In the genomic region with DNA sequence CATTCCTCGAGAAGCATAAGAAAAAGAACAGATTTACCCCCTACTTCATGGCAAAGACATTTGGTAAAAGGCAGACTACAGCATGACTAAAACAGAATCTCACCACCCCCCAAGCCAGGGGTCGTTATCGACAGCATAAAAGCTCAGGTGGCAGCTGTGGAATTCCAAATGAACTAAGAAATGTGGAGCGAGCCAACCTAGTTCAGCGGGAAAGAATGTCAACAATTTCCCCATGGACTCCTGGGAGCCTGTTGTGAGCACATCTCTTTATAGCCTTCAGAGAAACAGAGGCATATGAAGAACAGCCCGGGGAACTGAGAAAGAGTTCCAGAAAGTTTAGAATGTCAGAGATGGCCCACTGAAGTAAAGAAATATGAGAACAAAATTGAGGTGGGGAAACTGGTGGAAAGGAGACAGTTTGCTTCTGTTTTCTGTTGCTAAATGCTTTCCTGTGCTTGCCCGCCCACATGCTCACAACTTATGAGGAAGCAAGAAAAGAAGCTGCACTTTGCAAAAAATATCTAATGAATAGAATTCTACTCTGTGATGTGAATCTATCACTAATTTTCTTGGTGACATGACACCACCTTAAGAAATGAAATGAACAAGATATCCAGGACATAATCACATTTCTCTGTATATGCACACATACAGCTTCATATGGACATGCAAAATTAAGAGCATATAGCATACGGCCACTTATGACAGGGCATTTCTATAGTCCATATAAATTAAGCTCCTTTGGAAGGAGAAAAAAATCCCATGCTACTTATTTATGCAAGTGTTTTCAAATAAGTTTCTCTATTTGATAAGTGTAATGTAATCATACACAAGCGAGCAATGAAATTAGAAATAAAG, we compare ENCODE assay signal across 12 cellular contexts.
A peak's percentile ranks its signal among the peaks of the same experiment; 100 is the strongest.
DNase-seq lines count a peak whose midpoint lies in the region; ATAC-seq and TF ChIP-seq lines count a peak whose summit lies in the region.
"Had no signal": no experiment of that assay in that cellular context is flagged by ENCODE, and none has a peak within 500 bp of the region (broad histone marks: within the 10 kb centered on the region; RNA-seq: fewer than 3 reads in every experiment).

No MANE protein-coding gene starts in this region.

- peak; percentile 79 for ATAC-seq in IMR-90 (ENCODE audit: low read depth)
- ATAC-seq in HG03039 (IDR thresholded peaks at IDR 0.05; ENCODE audit: unreplicated experiment) = no peak
- no peak for ATAC-seq in HG03460 (IDR thresholded peaks at IDR 0.05; ENCODE audit: unreplicated experiment)

- H2AFZ ChIP-seq in IMR-90 (replicated peaks; ENCODE audit: low read length, poor library complexity) = no peak overlapping the region

- peak overlapping the region; percentile 74 for H2BK120ac ChIP-seq in IMR-90 (ENCODE audit: low read depth, low read length)

- H2BK15ac ChIP-seq in IMR-90 (ENCODE audit: low read depth, low read length) = no peak overlapping the region

- 0 out of 2 replicates have a peak, but pooled peaks cover 2% of the 10 kb centered on the region for H3K9me1 ChIP-seq in IMR-90 (ENCODE audit: insufficient read depth, low read length)

- H3K56ac ChIP-seq in IMR-90 (ENCODE audit: extremely low read depth, insufficient read depth, low read length) = peak overlapping the region; percentile 7; the same call in 1 of the 2 replicates

- H3K18ac ChIP-seq in IMR-90 (ENCODE audit: low read depth, low read length) = peak overlapping the region; percentile 51

- H3K4me1 ChIP-seq in IMR-90 (ENCODE audit: control insufficient read depth, insufficient read depth, low read length) = 0 out of 2 replicates have a peak, but pooled peaks cover 2% of the 10 kb centered on the region
- H3K4me1 ChIP-seq: gastrocnemius medialis had no signal

- H3K14ac ChIP-seq in IMR-90 (replicated peaks; ENCODE audit: low read depth, low read length) = no peak overlapping the region

- peak overlapping the region; percentile 41; the same call in 1 of the 2 replicates for H4K91ac ChIP-seq in IMR-90 (ENCODE audit: insufficient read depth, low read depth, low read length)

- WGBS in IMR-90 (ENCODE audit: extremely low coverage in 2 of 2, insufficient read length in 1 of 2), 2 experiments = 7% methylated on average over 2 of the region's 9 CpGs; no CpG with 5 or more reads in 1 of the 2 experiments

- TF ChIP-seq POLR2A in IMR-90 (IDR thresholded peaks at IDR 0.05; ENCODE audit: low read depth, low read length) = no peak

- no peaks in the 10 kb centered on the region for H3K27me3 ChIP-seq in IMR-90 (ENCODE audit: control insufficient read depth, insufficient read depth, low read length)
- H3K27me3 ChIP-seq: gastrocnemius medialis had no signal

- DNase-seq in AG04449 (ENCODE audit: low read depth, low spot score) = peak; percentile 31
- peak; percentile 81 for DNase-seq in IMR-90
- peak; percentile 76 for DNase-seq in dermis blood vessel endothelial cell
- DNase-seq in myocyte (ENCODE audit: low read depth) = peak; percentile 56
- DNase-seq in medulla oblongata (ENCODE audit: extremely low spot score) = no peak
- no peak for DNase-seq in NCI-H446 treated with DMSO at 0.1 percent for 48 hours (lab: John Stamatoyannopoulos, UW)
- DNase-seq: activated T-cell treated with anti-CD3 and anti-CD28 coated beads, Interleukin-2, amount 50 U/mL, for 24 hours; CD4-positive, alpha-beta memory T cell; gastrocnemius medialis; OCI-M1 had no signal

- H3K9me3 ChIP-seq in IMR-90 (ENCODE audit: control insufficient read depth, insufficient read depth, low read length) = no peaks in the 10 kb centered on the region
- H3K9me3 ChIP-seq: gastrocnemius medialis had no signal

- TF ChIP-seq RAD21 in IMR-90 (IDR thresholded peaks at IDR 0.05; ENCODE audit: low read length) = no peak

- H3K4me2 ChIP-seq in IMR-90 (ENCODE audit: low read depth, low read length) = peak overlapping the region; percentile 75

- H3K36me3 ChIP-seq in IMR-90 (ENCODE audit: control insufficient read depth, insufficient read depth, low read length) = no peaks in the 10 kb centered on the region
- H3K36me3 ChIP-seq: gastrocnemius medialis had no signal

- H3K4ac ChIP-seq in IMR-90 (ENCODE audit: low read depth, low read length) = peak overlapping the region; percentile 24; the same call in 1 of the 2 replicates

- H4K20me1 ChIP-seq in IMR-90 (ENCODE audit: insufficient read depth, low read length) = no peaks in the 10 kb centered on the region

- H2AK9ac ChIP-seq in IMR-90 (replicated peaks; ENCODE audit: low read depth, low read length, poor library complexity) = no peak overlapping the region

- H3K9ac ChIP-seq in IMR-90 (ENCODE audit: low read depth, low read length) = no peak overlapping the region; the same call in 1 of the 2 replicates

- intact Hi-C loops in IMR-90 (cut with micrococcal nuclease) = loop anchor here (1.0 kb wide), 1 partner anchor 345 kb away; no protein-coding TSS in a partner anchor

- POLR2A ChIA-PET in AG04449 (lab: Yijun Ruan, JAX) = no interaction called here
- POLR2A ChIA-PET in IMR-90 (lab: Charles Lee; ENCODE audit: unreplicated experiment) = no interaction called here

- BruUV-seq in IMR-90 (replicated peaks; lab: Mats Ljungman, UMichigan) = no TSS peak

- CTCF ChIA-PET in AG04449 (lab: Yijun Ruan, JAX) (interaction anchor here (0.7 to 2.5 kb wide), 5 partner anchors 8 to 346 kb away, joined by 3 to 20 read pairs (median 3); no protein-coding TSS in a partner anchor), IMR-90 (lab: Yijun Ruan, JAX) (interaction anchor here (0.5 to 1.2 kb wide), 3 partner anchors 31 to 136 kb away, joined by 3 read pairs; no protein-coding TSS in a partner anchor)

- peak overlapping the region in 1 of 2 experiments; percentile 16; a peak in 2 of 4 replicates for H4K8ac ChIP-seq in IMR-90 (ENCODE audit: low read depth in 2 of 2, low read length in 2 of 2)

- peak overlapping the region; percentile 9; the same call in 1 of the 2 replicates for H4K5ac ChIP-seq in IMR-90 (ENCODE audit: low read depth, low read length)

- peak overlapping the region; percentile 27 for H2BK20ac ChIP-seq in IMR-90 (ENCODE audit: low read depth, low read length)

- no peaks in the 10 kb centered on the region for H3K79me1 ChIP-seq in IMR-90 (ENCODE audit: low read depth in 1 of 2, low read length in 2 of 2)

- in situ Hi-C loops in IMR-90 (cut with MboI; ENCODE audit: low sequenced_read_pairs) = no loop called here

- H2AK5ac ChIP-seq in IMR-90 (ENCODE audit: low read depth, low read length) = no peak overlapping the region

- no peak overlapping the region; the same call in 1 of the 2 replicates for H3K23ac ChIP-seq in IMR-90 (ENCODE audit: low read depth, low read length)

- TF ChIP-seq CTCF in AG04449 (IDR thresholded peaks at IDR 0.05; ENCODE audit: insufficient read depth, low read length, missing control alignments) = no peak
- TF ChIP-seq CTCF in IMR-90 (conservative IDR thresholded peaks at IDR 0.05; ENCODE audit: low read depth, low read length) = no peak

- peak overlapping the region; percentile 81; the same call in 1 of the 2 replicates for H3K27ac ChIP-seq in IMR-90 (ENCODE audit: insufficient read depth, low read length)
- H3K27ac ChIP-seq: gastrocnemius medialis had no signal

- peak overlapping the region; percentile 65 for H2BK5ac ChIP-seq in IMR-90 (ENCODE audit: low read depth, low read length, poor library complexity, severe bottlenecking)

- H3K4me3 ChIP-seq in AG04449 (ENCODE audit: low read depth, low read length) (no peak overlapping the region), IMR-90 (ENCODE audit: insufficient read depth, low read depth, low read length) (peak overlapping the region; percentile 14; the same call in 1 of the 2 replicates)
- H3K4me3 ChIP-seq: gastrocnemius medialis had no signal

- dilution Hi-C loops in IMR-90 (cut with HindIII; ENCODE audit: low sequenced_read_pairs, unreplicated experiment) = no loop called here

TF ChIP-seq in IMR-90, 13 proteins besides CTCF, POLR2A, EP300 and RAD21:
- TF ChIP-seq CHD1 (IDR thresholded peaks at IDR 0.05; ENCODE audit: low read depth, low read length) = no peak
- TF ChIP-seq MAFK (IDR thresholded peaks at IDR 0.05; ENCODE audit: low read depth, low read length) = no peak
- no peak for TF ChIP-seq SMC3 (IDR thresholded peaks at IDR 0.05; ENCODE audit: low read depth, low read length)
- no peak for TF ChIP-seq FOS (IDR thresholded peaks at IDR 0.05; ENCODE audit: low read depth, low read length)
- no peak for TF ChIP-seq BHLHE40 (IDR thresholded peaks at IDR 0.05; ENCODE audit: low read depth, low read length)
- TF ChIP-seq NFE2L2 (IDR thresholded peaks at IDR 0.05; ENCODE audit: low read depth, low read length) = no peak
- TF ChIP-seq RCOR1 (IDR thresholded peaks at IDR 0.05; ENCODE audit: insufficient replicate concordance, low read length) = no peak
- TF ChIP-seq, protein P1, sequence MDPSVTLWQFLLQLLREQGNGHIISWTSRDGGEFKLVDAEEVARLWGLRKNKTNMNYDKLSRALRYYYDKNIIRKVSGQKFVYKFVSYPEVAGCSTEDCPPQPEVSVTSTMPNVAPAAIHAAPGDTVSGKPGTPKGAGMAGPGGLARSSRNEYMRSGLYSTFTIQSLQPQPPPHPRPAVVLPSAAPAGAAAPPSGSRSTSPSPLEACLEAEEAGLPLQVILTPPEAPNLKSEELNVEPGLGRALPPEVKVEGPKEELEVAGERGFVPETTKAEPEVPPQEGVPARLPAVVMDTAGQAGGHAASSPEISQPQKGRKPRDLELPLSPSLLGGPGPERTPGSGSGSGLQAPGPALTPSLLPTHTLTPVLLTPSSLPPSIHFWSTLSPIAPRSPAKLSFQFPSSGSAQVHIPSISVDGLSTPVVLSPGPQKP (IDR thresholded peaks at IDR 0.05; ENCODE audit: borderline replicate concordance, low read depth, low read length) = no peak
- TF ChIP-seq, protein P2, sequence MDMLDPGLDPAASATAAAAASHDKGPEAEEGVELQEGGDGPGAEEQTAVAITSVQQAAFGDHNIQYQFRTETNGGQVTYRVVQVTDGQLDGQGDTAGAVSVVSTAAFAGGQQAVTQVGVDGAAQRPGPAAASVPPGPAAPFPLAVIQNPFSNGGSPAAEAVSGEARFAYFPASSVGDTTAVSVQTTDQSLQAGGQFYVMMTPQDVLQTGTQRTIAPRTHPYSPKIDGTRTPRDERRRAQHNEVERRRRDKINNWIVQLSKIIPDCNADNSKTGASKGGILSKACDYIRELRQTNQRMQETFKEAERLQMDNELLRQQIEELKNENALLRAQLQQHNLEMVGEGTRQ (IDR thresholded peaks at IDR 0.05; ENCODE audit: low read depth, low read length) = no peak
- TF ChIP-seq RFX5 (IDR thresholded peaks at IDR 0.05; ENCODE audit: low read depth, low read length) = no peak
- TF ChIP-seq MXI1 (IDR thresholded peaks at IDR 0.05; ENCODE audit: borderline replicate concordance, low read depth, low read length) = no peak
- TF ChIP-seq CEBPB (IDR thresholded peaks at IDR 0.05; ENCODE audit: low read depth, low read length) = no peak
- TF ChIP-seq MAZ (IDR thresholded peaks at IDR 0.05; ENCODE audit: borderline replicate concordance, low read depth, low read length) = no peak

Comparison
In these comparisons a context has a peak if more than half of its experiments do, and no peak if none do; other contexts are left out.
1. DNase-seq: peak in AG04449 (single experiment), IMR-90 (single experiment), dermis blood vessel endothelial cell (single experiment) and myocyte (single experiment); none in medulla oblongata (single experiment) and NCI-H446 treated with DMSO at 0.1 percent for 48 hours (single experiment).